In genomic region chr17:78000351-78000750, GRCh38 we compare ENCODE assay signal across 18 cellular contexts. TPM values are rescaled to one million over a fixed set of nuclear protein-coding genes. Genes with fewer than 3 reads are reported as not detected.
DNase-seq lines count a peak whose midpoint lies in the region; ATAC-seq, FAIRE-seq and TF ChIP-seq lines count a peak whose summit lies in the region.
"Had no signal": no experiment of that assay in that cellular context is flagged by ENCODE, and none has a peak within 500 bp of the region (broad histone marks: within the 10 kb centered on the region; RNA-seq: fewer than 3 reads in every experiment).

No MANE protein-coding gene starts in this region.

- TF ChIP-seq CTCF in SK-N-SH (IDR thresholded peaks at IDR 0.05) (no peak), fibroblast of mammary gland (conservative IDR thresholded peaks at IDR 0.05; ENCODE audit: control insufficient read depth, insufficient read depth, low read depth, low read length) (no peak), prostate gland (IDR thresholded peaks at IDR 0.05) (no peak), colonic mucosa (IDR thresholded peaks at IDR 0.05) (no peak)

- 59% methylated on average over 3 of the region's 3 CpGs for WGBS in SK-N-SH (ENCODE audit: low lambda C conversion rate)
- 71% methylated on average over 3 of the region's 3 CpGs for WGBS in prostate gland

- DNase-seq in ELR (ENCODE audit: low read depth) (peak; percentile 60), SK-N-SH (peak; percentile 54), fibroblast of mammary gland (ENCODE audit: low read depth) (peak; percentile 13), pulmonary artery endothelial cell (ENCODE audit: low read depth, low spot score) (peak; percentile 51), prostate gland (ENCODE audit: low spot score) (no peak), colonic mucosa (no peak), GM12892 (ENCODE audit: insufficient read length) (no peak)
- DNase-seq: activated CD8-positive, alpha-beta memory T cell treated with anti-CD3 and anti-CD28 coated beads for 24 hours; CD4-positive, CD25-positive, alpha-beta regulatory T cell; head of caudate nucleus; left colon; naive B cell; stimulated activated CD4-positive, alpha-beta T cell treated with anti-CD3 and anti-CD28 coated beads, Interleukin-2, amount 100 ng/mL, for 24 hours; transverse colon had no signal

- H3K4me1 ChIP-seq in SK-N-SH (ENCODE audit: control insufficient read depth in 1 of 2, insufficient read depth in 2 of 2, low read depth in 1 of 2, low read length in 1 of 2): peaks cover 21 to 38% of the 10 kb centered on the region in 2 experiments
- H3K4me1 ChIP-seq in prostate gland (replicated peaks): no peaks in the 10 kb centered on the region
- H3K4me1 ChIP-seq in colonic mucosa: no peaks in the 10 kb centered on the region

- H3K27me3 ChIP-seq in SK-N-SH (ENCODE audit: insufficient read depth) (no peaks in the 10 kb centered on the region), prostate gland (replicated peaks; ENCODE audit: insufficient read depth) (no peaks in the 10 kb centered on the region), colonic mucosa (no peaks in the 10 kb centered on the region)
- H3K27me3 ChIP-seq: transverse colon had no signal

- CTCF ChIA-PET in SK-N-SH (lab: Yijun Ruan, JAX): interaction anchor here (6.7 kb wide), 1 partner anchor 16 kb away, joined by 126 read pairs; no protein-coding TSS in a partner anchor

- H3K36me3 ChIP-seq in SK-N-SH (replicated peaks in 1 of 2; ENCODE audit: control insufficient read depth in 1 of 2, insufficient read depth in 2 of 2, low read length in 1 of 2): peaks cover 10 to 12% of the 10 kb centered on the region in 2 experiments
- no peaks in the 10 kb centered on the region for H3K36me3 ChIP-seq in prostate gland
- H3K36me3 ChIP-seq in colonic mucosa: no peaks in the 10 kb centered on the region
- H3K36me3 ChIP-seq: transverse colon had no signal

- H3K9ac ChIP-seq in SK-N-SH: no peak overlapping the region
- H3K9ac ChIP-seq in colonic mucosa (ENCODE audit: low read depth in 2 of 2, low read length in 2 of 2): no peak overlapping the region

- H3K4me2 ChIP-seq in SK-N-SH: peak overlapping the region; percentile 43; the same call in 1 of the 2 replicates

- TF ChIP-seq EP300 in SK-N-SH (IDR thresholded peaks at IDR 0.05; ENCODE audit: borderline replicate concordance in 1 of 2, low read depth in 1 of 2, low read length in 1 of 2): 0 out of 4 replicates have a peak, but pooled peaks of 1 of the 2 experiments have one; percentile 28

- no peak overlapping the region for H2AFZ ChIP-seq in SK-N-SH (ENCODE audit: low read depth)

- TF ChIP-seq RAD21 in SK-N-SH (IDR thresholded peaks at IDR 0.05; ENCODE audit: low read length): no peak

- H3K9me2 ChIP-seq in SK-N-SH: no peaks in the 10 kb centered on the region

- no peak for FAIRE-seq in GM12892 (lab: Jason Lieb, UNC)
- FAIRE-seq: bronchial epithelial cell, GM18507, GM19239 had no signal

- POLR2A ChIA-PET in SK-N-SH (lab: Yijun Ruan, JAX): interaction anchor here (0.9 kb wide), 1 partner anchor 42 kb away, joined by 5 read pairs; the partner anchor contains the start of gene TNRC6C

- H3K9me3 ChIP-seq in SK-N-SH: no peaks in the 10 kb centered on the region
- no peaks in the 10 kb centered on the region for H3K9me3 ChIP-seq in prostate gland
- no peaks in the 10 kb centered on the region for H3K9me3 ChIP-seq in colonic mucosa
- H3K9me3 ChIP-seq: transverse colon had no signal

- no peaks in the 10 kb centered on the region for H4K20me1 ChIP-seq in SK-N-SH (ENCODE audit: insufficient read depth)

- intact Hi-C loops in prostate gland (cut with DNase I) (loop anchor here (5.0 kb wide), 1 partner anchor 38 kb away; no protein-coding TSS in a partner anchor), colonic mucosa (cut with DNase I) (no loop called here)

- no peak overlapping the region for H3K4me3 ChIP-seq in SK-N-SH (ENCODE audit: low read depth in 2 of 2, low read length in 1 of 2)
- H3K4me3 ChIP-seq in fibroblast of mammary gland (ENCODE audit: control insufficient read depth, low read depth, low read length): no peak overlapping the region
- no peak overlapping the region for H3K4me3 ChIP-seq in prostate gland
- H3K4me3 ChIP-seq in colonic mucosa: no peak overlapping the region
- H3K4me3 ChIP-seq: transverse colon had no signal

- ATAC-seq in HG02840 (IDR thresholded peaks at IDR 0.05; ENCODE audit: low FRiP score, unreplicated experiment): no peak
- ATAC-seq: left colon had no signal

- H3F3A ChIP-seq in SK-N-SH (replicated peaks; ENCODE audit: insufficient read depth): peaks cover 13% of the 10 kb centered on the region

- peak overlapping the region; percentile 61 to 69 for H3K27ac ChIP-seq in SK-N-SH (ENCODE audit: low read depth in 2 of 2, low read length in 1 of 2)
- no peak overlapping the region for H3K27ac ChIP-seq in prostate gland
- no peak overlapping the region for H3K27ac ChIP-seq in colonic mucosa
- H3K27ac ChIP-seq: transverse colon had no signal

- H3K79me2 ChIP-seq in SK-N-SH (ENCODE audit: insufficient read depth): peaks cover 21% of the 10 kb centered on the region

- TF ChIP-seq POLR2A in prostate gland (IDR thresholded peaks at IDR 0.05) (no peak), GM12892 (IDR thresholded peaks at IDR 0.05; ENCODE audit: low read depth, low read length) (no peak)

TF ChIP-seq in SK-N-SH, 30 proteins besides CTCF, POLR2A, EP300 and RAD21:
- TF ChIP-seq FOSL2 (IDR thresholded peaks at IDR 0.05; ENCODE audit: borderline replicate concordance, low read depth) (no peak), TCF12 (IDR thresholded peaks at IDR 0.05) (peak; percentile 40)

RNA-seq across cellular contexts. Expression of gene TNRC6C, which starts 41.8 kb away (rescaled TPM):
- 1.6 and 2.2 TPM in 2 replicates for polyA plus RNA-seq in SK-N-SH (2012; rRNA removed)
- 1.6 and 1.9 TPM in 2 replicates for polyA plus RNA-seq in SK-N-SH (2012; cell fraction: cytosol; rRNA removed)
- 6.2 and 6.7 TPM in 2 replicates for polyA plus RNA-seq in SK-N-SH (2012; cell fraction: nucleus; rRNA removed)
- total RNA-seq in pulmonary artery endothelial cell (6.5 and 9.1 TPM in 2 replicates), prostate gland (10 to 100 TPM; 15.5 to 29.7 TPM), colonic mucosa (1 to 10 TPM; 8.9 to 9.0 TPM)
- polyA plus RNA-seq in GM12892 (2012; ENCODE audit: missing spikeins): 1.4 TPM

Comparison
In these comparisons a context has a peak if more than half of its experiments do, and no peak if none do; other contexts are left out.
1. DNase-seq: peak in ELR (single experiment), SK-N-SH (single experiment), fibroblast of mammary gland (single experiment) and pulmonary artery endothelial cell (single experiment); none in prostate gland (single experiment), colonic mucosa (single experiment) and GM12892 (single experiment).
2. H3K27ac ChIP-seq: peak in SK-N-SH (2 of 2); none in prostate gland (0 of 2) and colonic mucosa (single experiment).